In genomic region chr1:172405912-172406311, GRCh38 we compare ENCODE assay signal across 1 cellular context.
TF ChIP-seq lines count a peak whose summit lies in the region.

No MANE protein-coding gene starts in this region.

TF ChIP-seq in K562, 482 proteins besides CTCF, POLR2A, EP300 and RAD21:
- TF ChIP-seq FOSL1 (tag; conservative IDR thresholded peaks at IDR 0.05) (peak; percentile 74), NFRKB (IDR thresholded peaks at IDR 0.05; ENCODE audit: low read depth) (no peak), TAL1 (IDR thresholded peaks at IDR 0.05) (no peak)
TF ChIP-seq in K562: peak in this region for 1.
